ENCODE assay signal across 16 cellular contexts in the genomic region with DNA sequence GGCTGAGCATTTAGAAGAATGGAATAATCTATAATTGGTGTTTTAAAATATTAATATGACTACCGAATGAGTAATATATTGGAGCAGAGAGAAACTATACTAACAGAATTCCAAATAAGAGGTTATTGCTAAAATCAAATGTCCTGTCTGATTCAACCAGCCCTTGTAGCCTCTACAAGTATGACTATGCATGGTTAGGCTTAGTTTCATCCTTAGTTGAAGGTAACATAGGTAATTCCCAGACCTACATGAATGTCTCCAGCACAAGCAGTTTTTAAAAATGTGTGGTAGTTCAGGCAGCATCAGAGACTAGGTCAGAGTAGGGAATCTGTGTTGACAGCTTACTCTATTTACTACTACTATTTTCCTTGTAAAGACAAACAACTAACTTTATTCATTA. TPM values are rescaled to one million over a fixed set of nuclear protein-coding genes. Genes with fewer than 3 reads are reported as not detected.
A peak's percentile ranks its signal among the peaks of the same experiment; 100 is the strongest.
DNase-seq lines count a peak whose midpoint lies in the region; ATAC-seq and TF ChIP-seq lines count a peak whose summit lies in the region.
"Had no signal": no experiment of that assay in that cellular context is flagged by ENCODE, and none has a peak within 500 bp of the region (broad histone marks: within the 10 kb centered on the region; RNA-seq: fewer than 3 reads in every experiment).

No MANE protein-coding gene starts in this region.

- no peak for TF ChIP-seq CTCF in heart left ventricle (IDR thresholded peaks at IDR 0.05)

- peak; percentile 73 for ATAC-seq in GM18867 (IDR thresholded peaks at IDR 0.05; ENCODE audit: unreplicated experiment)
- ATAC-seq in GM21526 (IDR thresholded peaks at IDR 0.05; ENCODE audit: low FRiP score, unreplicated experiment) = peak; percentile 56
- peak; percentile 84 for ATAC-seq in HG02973 (IDR thresholded peaks at IDR 0.05; ENCODE audit: unreplicated experiment)
- ATAC-seq in activated T-helper 17 cell treated with anti-CD3 and anti-CD28 coated beads, Interleukin-2, amount 50 U/mL, for 72 hours (replicated peaks) = peak; percentile 80
- no peak for ATAC-seq in heart left ventricle
- ATAC-seq: activated naive CD8-positive, alpha-beta T cell treated with anti-CD3 and anti-CD28 coated beads, Interleukin-2, amount 50 U/mL, for 24 hours; natural killer cell; T-cell had no signal

- no peaks in the 10 kb centered on the region for H3K9me3 Mint-ChIP-seq in activated T-helper 17 cell treated with anti-CD3 and anti-CD28 coated beads, Interleukin-2, amount 50 U/mL, for 72 hours
- H3K9me3 Mint-ChIP-seq: activated naive CD8-positive, alpha-beta T cell treated with anti-CD3 and anti-CD28 coated beads, Interleukin-2, amount 50 U/mL, for 24 hours; natural killer cell; T-cell had no signal

- TF ChIP-seq POLR2A in heart left ventricle (IDR thresholded peaks at IDR 0.05) = no peak

- intact Hi-C loops in heart left ventricle (cut with DNase I) = no loop called here

- no peaks in the 10 kb centered on the region for H3K36me3 Mint-ChIP-seq in activated T-helper 17 cell treated with anti-CD3 and anti-CD28 coated beads, Interleukin-2, amount 50 U/mL, for 72 hours (ENCODE audit: low read depth)
- H3K36me3 Mint-ChIP-seq: natural killer cell, T-cell had no signal

- no peaks in the 10 kb centered on the region for H3K4me1 Mint-ChIP-seq in activated T-helper 17 cell treated with anti-CD3 and anti-CD28 coated beads, Interleukin-2, amount 50 U/mL, for 72 hours
- H3K4me1 Mint-ChIP-seq: activated naive CD8-positive, alpha-beta T cell treated with anti-CD3 and anti-CD28 coated beads, Interleukin-2, amount 50 U/mL, for 24 hours; natural killer cell; T-cell had no signal

- DNase-seq in heart left ventricle = no peak
- DNase-seq in activated CD8-positive, alpha-beta memory T cell treated with anti-CD3 and anti-CD28 coated beads, Interleukin-2, amount 50 U/mL, for 48 hours = no peak
- DNase-seq in HuH-7 (ENCODE audit: low spot score) = no peak
- DNase-seq: activated naive CD8-positive, alpha-beta T cell treated with anti-CD3 and anti-CD28 coated beads, Interleukin-2, amount 50 U/mL, for 24 hours; DMS 273 treated with DMSO at 0.1 percent for 48 hours; natural killer cell; NCI-H1694; NCI-H69; T-cell had no signal

- H3K4me3 Mint-ChIP-seq in activated T-helper 17 cell treated with anti-CD3 and anti-CD28 coated beads, Interleukin-2, amount 50 U/mL, for 72 hours = no peak overlapping the region
- H3K4me3 Mint-ChIP-seq: activated naive CD8-positive, alpha-beta T cell treated with anti-CD3 and anti-CD28 coated beads, Interleukin-2, amount 50 U/mL, for 24 hours; natural killer cell; T-cell had no signal

- no peak overlapping the region for H3K4me3 ChIP-seq in heart left ventricle
- H3K4me3 ChIP-seq: BLaER1, HAP-1 had no signal

- 89 to 100% (median 95%) methylated on average over 1 of the region's 1 CpG for WGBS in heart left ventricle, 4 donors

- peaks cover 3% of the 10 kb centered on the region for H3K27me3 Mint-ChIP-seq in activated T-helper 17 cell treated with anti-CD3 and anti-CD28 coated beads, Interleukin-2, amount 50 U/mL, for 72 hours
- H3K27me3 Mint-ChIP-seq: activated naive CD8-positive, alpha-beta T cell treated with anti-CD3 and anti-CD28 coated beads, Interleukin-2, amount 50 U/mL, for 24 hours had no signal

- no peak overlapping the region for H3K27ac Mint-ChIP-seq in activated T-helper 17 cell treated with anti-CD3 and anti-CD28 coated beads, Interleukin-2, amount 50 U/mL, for 72 hours
- H3K27ac Mint-ChIP-seq: activated naive CD8-positive, alpha-beta T cell treated with anti-CD3 and anti-CD28 coated beads, Interleukin-2, amount 50 U/mL, for 24 hours; natural killer cell; T-cell had no signal

- no peaks in the 10 kb centered on the region for H3K9me3 ChIP-seq in heart left ventricle
- H3K9me3 ChIP-seq: BLaER1, HAP-1 had no signal

- no peaks in the 10 kb centered on the region for H3K4me1 ChIP-seq in heart left ventricle
- H3K4me1 ChIP-seq: BLaER1, HAP-1 had no signal

- no peak overlapping the region for H3K27ac ChIP-seq in heart left ventricle
- H3K27ac ChIP-seq: BLaER1 had no signal

- no peaks in the 10 kb centered on the region for H3K27me3 ChIP-seq in heart left ventricle
- H3K27me3 ChIP-seq: BLaER1 had no signal

- H3K36me3 ChIP-seq in heart left ventricle = no peaks in the 10 kb centered on the region
- H3K36me3 ChIP-seq: BLaER1, HAP-1 had no signal

RNA-seq across cellular contexts. Expression of a gene that starts 51.7 kb away (rescaled TPM):
- total RNA-seq in activated T-helper 17 cell treated with anti-CD3 and anti-CD28 coated beads, Interleukin-2, amount 50 U/mL, for 72 hours = not detected
- total RNA-seq in heart left ventricle = 10 to 100 TPM in 8 of 9 donors, 1 to 10 TPM in 1; 9.0 to 95.1 (median 31.5) TPM
- polyA plus RNA-seq in heart left ventricle = 10 to 100 TPM; 21.4 to 23.1 TPM
- total RNA-seq: natural killer cell had no signal
- polyA plus RNA-seq: liver had no signal

Comparison
In these comparisons a context has a peak if more than half of its experiments do, and no peak if none do; other contexts are left out.
1. ATAC-seq: peak in GM18867 (single experiment), GM21526 (single experiment), HG02973 (single experiment) and activated T-helper 17 cell treated with anti-CD3 and anti-CD28 coated beads, Interleukin-2, amount 50 U/mL, for 72 hours (single experiment); none in heart left ventricle (0 of 4).
2. RNA of a gene that starts 51.7 kb away (total RNA-seq): 9.0 to 95.1 TPM in heart left ventricle; not detected in activated T-helper 17 cell treated with anti-CD3 and anti-CD28 coated beads, Interleukin-2, amount 50 U/mL, for 72 hours; every median in the first group is over 10 times any median in the second.